3 cellular contexts compared by ENCODE assay signal in the genomic region with DNA sequence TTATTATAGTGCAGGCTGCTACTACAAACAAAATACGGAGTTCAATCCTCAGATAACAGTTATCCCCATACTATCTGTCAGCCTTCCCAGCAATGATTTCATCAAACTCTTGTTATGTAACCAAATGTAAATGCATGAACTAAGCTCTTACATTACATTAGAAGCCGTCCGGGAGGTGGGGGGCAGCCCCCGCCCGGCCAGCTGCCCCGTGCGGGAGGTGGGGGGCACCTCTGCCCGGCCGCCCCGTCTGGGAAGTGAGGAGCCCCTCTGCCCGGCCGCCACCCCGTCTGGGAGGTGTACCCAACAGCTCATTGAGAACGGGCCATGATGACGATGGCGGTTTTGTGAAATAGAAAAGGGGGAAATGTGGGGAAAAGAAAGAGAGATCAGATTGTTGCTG.
A peak's percentile ranks its signal among the peaks of the same experiment; 100 is the strongest.
DNase-seq lines count a peak whose midpoint lies in the region; ATAC-seq and TF ChIP-seq lines count a peak whose summit lies in the region.
"Not testable (repeated sequence)": the region's sequence is repeated elsewhere in the genome, so short reads cannot be mapped to it uniquely, and the experiment has no call there.

No MANE protein-coding gene starts in this region.

- not testable (repeated sequence) for H3K9me3 Mint-ChIP-seq in glutamatergic neuron (ENCODE audit: unreplicated experiment); stimulated activated naive CD8-positive, alpha-beta T cell treated with anti-CD3 and anti-CD28 coated beads, Interleukin-15, amount 100 ng/mL, for 72 hours

- not testable (repeated sequence) for H2BK12ac ChIP-seq in mesenchymal stem cell (ENCODE audit: low read length in 2 of 2)

- not testable (repeated sequence) for DNase-seq in glutamatergic neuron; mesenchymal stem cell; stimulated activated naive CD8-positive, alpha-beta T cell treated with anti-CD3 and anti-CD28 coated beads, Interleukin-15, amount 100 ng/mL, for 72 hours

- not testable (repeated sequence) for H3K4me1 ChIP-seq in mesenchymal stem cell (ENCODE audit: control insufficient read depth, insufficient read depth, low read depth, low read length)

- WGBS in mesenchymal stem cell: over 99% methylated on average over 16 of the region's 16 CpGs

- H3K4me3 Mint-ChIP-seq in glutamatergic neuron (ENCODE audit: unreplicated experiment); stimulated activated naive CD8-positive, alpha-beta T cell treated with anti-CD3 and anti-CD28 coated beads, Interleukin-15, amount 100 ng/mL, for 72 hours: not testable (repeated sequence)

- not testable (repeated sequence) for TF ChIP-seq CTCF in glutamatergic neuron (IDR thresholded peaks at IDR 0.05; ENCODE audit: partially characterized antibody, unreplicated experiment)

- not testable (repeated sequence) for H4K91ac ChIP-seq in mesenchymal stem cell (ENCODE audit: low read length)

- H3K18ac ChIP-seq in mesenchymal stem cell (ENCODE audit: low read depth in 1 of 2, low read length in 2 of 2): not testable (repeated sequence)

- not testable (repeated sequence) for H3K9ac ChIP-seq in mesenchymal stem cell (ENCODE audit: low read length)

- H3K36me3 Mint-ChIP-seq in glutamatergic neuron (ENCODE audit: unreplicated experiment): not testable (repeated sequence)

- H2AK5ac ChIP-seq in mesenchymal stem cell (ENCODE audit: low read length, severe bottlenecking): not testable (repeated sequence)

- not testable (repeated sequence) for H3K27me3 Mint-ChIP-seq in glutamatergic neuron (ENCODE audit: unreplicated experiment); stimulated activated naive CD8-positive, alpha-beta T cell treated with anti-CD3 and anti-CD28 coated beads, Interleukin-15, amount 100 ng/mL, for 72 hours

- not testable (repeated sequence) for H3K9me3 ChIP-seq in mesenchymal stem cell (ENCODE audit: control insufficient read depth, low read length)

- not testable (repeated sequence) for H2AFZ ChIP-seq in mesenchymal stem cell (ENCODE audit: low read depth, low read length)

- not testable (repeated sequence) for H3K27ac ChIP-seq in mesenchymal stem cell (ENCODE audit: low read length, poor library complexity, severe bottlenecking)

- not testable (repeated sequence) for H3K4me2 ChIP-seq in mesenchymal stem cell (ENCODE audit: low read length, poor library complexity, severe bottlenecking)

- not testable (repeated sequence) for H3K4me3 ChIP-seq in mesenchymal stem cell (ENCODE audit: insufficient read depth in 1 of 2, low read depth in 1 of 2, low read length in 2 of 2)

- H2BK15ac ChIP-seq in mesenchymal stem cell (ENCODE audit: low read depth, poor library complexity, severe bottlenecking): peak overlapping the region; percentile 7

- not testable (repeated sequence) for H3K14ac ChIP-seq in mesenchymal stem cell (ENCODE audit: low read length in 2 of 2)

- H3K79me1 ChIP-seq in mesenchymal stem cell (replicated peaks; ENCODE audit: low read length, poor library complexity, severe bottlenecking): not testable (repeated sequence)

- peak overlapping the region; percentile 87 for H3K27ac Mint-ChIP-seq in glutamatergic neuron (ENCODE audit: unreplicated experiment)
- H3K27ac Mint-ChIP-seq in stimulated activated naive CD8-positive, alpha-beta T cell treated with anti-CD3 and anti-CD28 coated beads, Interleukin-15, amount 100 ng/mL, for 72 hours: not testable (repeated sequence)

- H3K27me3 ChIP-seq in mesenchymal stem cell (ENCODE audit: control insufficient read depth in 1 of 2, insufficient read depth in 1 of 2, low read length in 2 of 2): not testable (repeated sequence)

- H3K23ac ChIP-seq in mesenchymal stem cell (ENCODE audit: low read length in 2 of 2): not testable (repeated sequence)

- H3K36me3 ChIP-seq in mesenchymal stem cell (ENCODE audit: control insufficient read depth in 1 of 2, insufficient read depth in 2 of 2, low read depth in 1 of 2, low read length in 2 of 2): not testable (repeated sequence)

- H2BK5ac ChIP-seq in mesenchymal stem cell (ENCODE audit: low read depth, low read length, poor library complexity, severe bottlenecking): not testable (repeated sequence)

- ATAC-seq in stimulated activated naive CD8-positive, alpha-beta T cell treated with anti-CD3 and anti-CD28 coated beads, Interleukin-15, amount 100 ng/mL, for 72 hours: peak; percentile 35

- not testable (repeated sequence) for H4K8ac ChIP-seq in mesenchymal stem cell (ENCODE audit: low read length)

- not testable (repeated sequence) for H3K4ac ChIP-seq in mesenchymal stem cell (ENCODE audit: low read depth in 1 of 2, low read length in 2 of 2)

- not testable (repeated sequence) for H2BK120ac ChIP-seq in mesenchymal stem cell (ENCODE audit: low read depth, low read length)

- H3K4me1 Mint-ChIP-seq in glutamatergic neuron (ENCODE audit: low read depth, unreplicated experiment): peaks cover 13% of the 10 kb centered on the region
- H3K4me1 Mint-ChIP-seq in stimulated activated naive CD8-positive, alpha-beta T cell treated with anti-CD3 and anti-CD28 coated beads, Interleukin-15, amount 100 ng/mL, for 72 hours: not testable (repeated sequence)
